8 cellular contexts compared by ENCODE assay signal in genomic region chr7:140230517-140230861, GRCh38. TPM values are rescaled to one million over a fixed set of nuclear protein-coding genes. Genes with fewer than 3 reads are reported as not detected.
DNase-seq lines count a peak whose midpoint lies in the region; ATAC-seq and TF ChIP-seq lines count a peak whose summit lies in the region.

No MANE protein-coding gene starts in this region.

- H2AFZ ChIP-seq in trophoblast cell (ENCODE audit: insufficient read depth, low read length, poor library complexity) = peak overlapping the region; percentile 50

- peak; percentile 15 for DNase-seq in Daoy (ENCODE audit: low read depth)
- no peak for DNase-seq in Jurkat, Clone E6-1 (ENCODE audit: low read depth, low spot score)
- peak; percentile 84 for DNase-seq in activated T-cell treated with anti-CD3 and anti-CD28 coated beads, Interleukin-2, amount 50 U/mL, for 1 hour
- no peak for DNase-seq in fibroblast of villous mesenchyme (ENCODE audit: low read depth)
- peak in 1 of 2 donors; percentile 21 for DNase-seq in trophoblast cell
- peak; percentile 78 for DNase-seq in upper lobe of right lung
- DNase-seq in SJCRH30 = no peak

- no peak overlapping the region for H4K8ac ChIP-seq in trophoblast cell (ENCODE audit: low read depth, low read length)

- H3K36me3 ChIP-seq in trophoblast cell (ENCODE audit: control insufficient read depth in 1 of 2, insufficient read depth in 2 of 2, low read length in 2 of 2) (no peaks in the 10 kb centered on the region), upper lobe of right lung (no peaks in the 10 kb centered on the region), SJCRH30 (no peaks in the 10 kb centered on the region)

- H4K12ac ChIP-seq in trophoblast cell (ENCODE audit: low read depth, low read length) = no peak overlapping the region

- H3K23ac ChIP-seq in trophoblast cell (ENCODE audit: low read length) = no peak overlapping the region

- no peaks in the 10 kb centered on the region for H3K79me1 ChIP-seq in trophoblast cell (ENCODE audit: low read length)

- no peak overlapping the region for H3K4ac ChIP-seq in trophoblast cell (ENCODE audit: low read depth, low read length)

- H3K9me3 ChIP-seq in trophoblast cell (ENCODE audit: insufficient read depth, low read depth, low read length) (peaks cover 4% of the 10 kb centered on the region), upper lobe of right lung (no peaks in the 10 kb centered on the region), SJCRH30 (replicated peaks) (no peaks in the 10 kb centered on the region)

- no peak overlapping the region for H2BK12ac ChIP-seq in trophoblast cell (ENCODE audit: low read length)

- no peak overlapping the region for H3K9ac ChIP-seq in trophoblast cell (ENCODE audit: low read length)

- peak overlapping the region; percentile 82 for H3K4me2 ChIP-seq in trophoblast cell (ENCODE audit: low read length)

- H3K27ac ChIP-seq in trophoblast cell (ENCODE audit: low read depth, low read length) (no peak overlapping the region), upper lobe of right lung (peak overlapping the region; percentile 53), SJCRH30 (no peak overlapping the region)

- TF ChIP-seq CTCF in fibroblast of villous mesenchyme (IDR thresholded peaks at IDR 0.05; ENCODE audit: insufficient read depth, low read depth, low read length) (no peak), upper lobe of right lung (IDR thresholded peaks at IDR 0.05) (no peak)

- no peak overlapping the region for H2AK5ac ChIP-seq in trophoblast cell (ENCODE audit: low read length)

- H2BK120ac ChIP-seq in trophoblast cell (ENCODE audit: insufficient read depth, low read length, poor library complexity) = no peak overlapping the region

- intact Hi-C loops in upper lobe of right lung (cut with DNase I) = no loop called here

- H3K18ac ChIP-seq in trophoblast cell (ENCODE audit: low read length) = no peak overlapping the region

- no peak overlapping the region for H3K14ac ChIP-seq in trophoblast cell (ENCODE audit: low read length)

- H3K4me3 ChIP-seq in Jurkat, Clone E6-1 (ENCODE audit: low read length) = peak overlapping the region; percentile 77
- peak overlapping the region; percentile 56 for H3K4me3 ChIP-seq in fibroblast of villous mesenchyme (ENCODE audit: low read depth, low read length)
- H3K4me3 ChIP-seq in trophoblast cell (ENCODE audit: low read depth, low read length) = peak overlapping the region; percentile 71
- peak overlapping the region; percentile 58 for H3K4me3 ChIP-seq in upper lobe of right lung
- no peak overlapping the region for H3K4me3 ChIP-seq in SJCRH30

- no peaks in the 10 kb centered on the region for H3K79me2 ChIP-seq in trophoblast cell (ENCODE audit: control insufficient read depth, insufficient read depth, low read length, poor library complexity)

- H4K91ac ChIP-seq in trophoblast cell (ENCODE audit: low read depth, low read length) = no peak overlapping the region

- no peak overlapping the region for H2BK5ac ChIP-seq in trophoblast cell (ENCODE audit: low read depth, low read length, poor library complexity)

- H3K27me3 ChIP-seq in trophoblast cell (ENCODE audit: insufficient read depth, low read length) (peaks cover 9% of the 10 kb centered on the region), upper lobe of right lung (no peaks in the 10 kb centered on the region), SJCRH30 (no peaks in the 10 kb centered on the region)

- ATAC-seq in upper lobe of right lung (peak; percentile 70), HG03342 (IDR thresholded peaks at IDR 0.05; ENCODE audit: unreplicated experiment) (no peak)

- no CpG with 5 or more reads among the region's 57 CpGs for WGBS in trophoblast cell (ENCODE audit: extremely low coverage, insufficient coverage, insufficient read length)

- H3K4me1 ChIP-seq in trophoblast cell (ENCODE audit: control insufficient read depth in 1 of 2, insufficient read depth in 2 of 2, low read length in 2 of 2) (peaks cover 10 to 14% of the 10 kb centered on the region in 2 experiments), upper lobe of right lung (peaks cover 10% of the 10 kb centered on the region), SJCRH30 (no peaks in the 10 kb centered on the region)

RNA-seq across cellular contexts. Expression of gene KDM7A, which starts 53.7 kb away (rescaled TPM):
- total RNA-seq in Daoy (2014; rRNA removed; shearing (Covaris generic)) = 2.2 and 6.5 TPM in 2 replicates
- polyA plus RNA-seq in Jurkat, Clone E6-1 (2012; ENCODE audit: insufficient read depth, insufficient read length) = 4.7 TPM
- total RNA-seq in fibroblast of villous mesenchyme = 3.9 and 4.5 TPM in 2 replicates
- 10.3 and 11.5 TPM in 2 replicates for polyA plus RNA-seq in trophoblast cell (2013)
- total RNA-seq in upper lobe of right lung = 16.7 TPM
- 1.8 TPM in 2 replicates for total RNA-seq in SJCRH30 (2014; rRNA removed; shearing (Covaris generic))

Comparison
In these comparisons a context has a peak if more than half of its experiments do, and no peak if none do; other contexts are left out.
1. DNase-seq: peak in Daoy (single experiment), activated T-cell treated with anti-CD3 and anti-CD28 coated beads, Interleukin-2, amount 50 U/mL, for 1 hour (single experiment) and upper lobe of right lung (single experiment); none in Jurkat, Clone E6-1 (single experiment), fibroblast of villous mesenchyme (single experiment) and SJCRH30 (0 of 2).